In the genomic region with DNA sequence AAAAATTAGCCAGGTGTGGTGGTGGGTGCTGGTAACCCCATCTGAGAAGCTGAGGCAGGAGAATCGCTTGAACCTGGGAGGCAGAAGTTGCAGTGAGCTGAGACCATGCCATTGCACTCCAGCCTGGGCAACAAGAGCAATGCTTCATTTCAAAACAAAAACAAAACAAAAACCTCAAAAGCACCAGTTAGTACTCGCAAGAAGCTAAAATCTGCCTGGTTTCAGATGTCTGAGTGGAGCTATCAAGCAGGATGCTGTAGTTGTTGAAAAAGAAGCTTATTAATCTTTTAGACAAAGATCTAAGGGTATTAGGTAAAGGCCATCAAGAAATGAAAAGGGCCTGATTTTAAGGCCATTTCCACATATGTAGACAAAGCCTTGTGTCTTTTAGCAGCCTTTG, we compare ENCODE assay signal across 28 cellular contexts. TPM values are rescaled to one million over a fixed set of nuclear protein-coding genes. Genes with fewer than 3 reads are reported as not detected.
DNase-seq lines count a peak whose midpoint lies in the region; ATAC-seq, FAIRE-seq and TF ChIP-seq lines count a peak whose summit lies in the region.
"Had no signal": no experiment of that assay in that cellular context is flagged by ENCODE, and none has a peak within 500 bp of the region (broad histone marks: within the 10 kb centered on the region; RNA-seq: fewer than 3 reads in every experiment).

No MANE protein-coding gene starts in this region.

- TF ChIP-seq EP300 in GM12878 (IDR thresholded peaks at IDR 0.05; ENCODE audit: borderline replicate concordance in 1 of 2, control insufficient read depth in 1 of 2, low read depth in 2 of 2, low read length in 2 of 2), result no peak

- intact Hi-C loops in GM12878 (cut with micrococcal nuclease; ENCODE audit: unreplicated experiment), result no loop called here
- intact Hi-C loops in Calu3 (cut with micrococcal nuclease; ENCODE audit: unreplicated experiment), result no loop called here

- no peak overlapping the region for H3K4me3 ChIP-seq in GM12865 (ENCODE audit: low read depth, low read length)
- H3K4me3 ChIP-seq in MM.1S (ENCODE audit: low read length), result no peak overlapping the region; the same call in 1 of the 2 replicates
- no peak overlapping the region for H3K4me3 ChIP-seq in GM12878
- H3K4me3 ChIP-seq in parathyroid adenoma (ENCODE audit: low read depth, low read length), result no peak overlapping the region
- H3K4me3 ChIP-seq: A549; BLaER1 treated with 17β-estradiol and CSF1 and Interleukin-3, amounts not matched to agents 10 nM and 100 nM had no signal

- H3K4me1 Mint-ChIP-seq in Calu3 (ENCODE audit: low read depth, unreplicated experiment), result no peaks in the 10 kb centered on the region
- H3K4me1 Mint-ChIP-seq: B cell had no signal

- BruUV-seq in GM12878 (replicated peaks; lab: Mats Ljungman, UMichigan), result no TSS peak
- BruUV-seq in Calu3 (replicated peaks; lab: Mats Ljungman, UMichigan), result no TSS peak

- no peaks in the 10 kb centered on the region for H3K27me3 ChIP-seq in MM.1S (replicated peaks; ENCODE audit: insufficient read depth, low read length)
- no peaks in the 10 kb centered on the region for H3K27me3 ChIP-seq in GM12878 (replicated peaks in 1 of 2; ENCODE audit: control insufficient read depth in 2 of 2, insufficient read depth in 2 of 2, low read length in 1 of 2)
- H3K27me3 ChIP-seq in parathyroid adenoma (ENCODE audit: control insufficient read depth, insufficient read depth, low read length), result no peaks in the 10 kb centered on the region
- H3K27me3 ChIP-seq: BLaER1 treated with 17β-estradiol and CSF1 and Interleukin-3, amounts not matched to agents 10 nM and 100 nM had no signal

- H4K20me1 ChIP-seq in MM.1S (ENCODE audit: insufficient read depth, low read length) (no peaks in the 10 kb centered on the region), GM12878 (ENCODE audit: control insufficient read depth, insufficient read depth) (no peaks in the 10 kb centered on the region)
- H4K20me1 ChIP-seq: BLaER1 treated with 17β-estradiol and CSF1 and Interleukin-3, amounts not matched to agents 10 nM and 100 nM had no signal

- H3K36me3 Mint-ChIP-seq in Calu3 (ENCODE audit: insufficient read depth, unreplicated experiment), result no peaks in the 10 kb centered on the region
- H3K36me3 Mint-ChIP-seq: CD8-positive, alpha-beta T cell had no signal

- H3K9me3 Mint-ChIP-seq in Calu3 (ENCODE audit: low read depth, unreplicated experiment), result no peaks in the 10 kb centered on the region
- H3K9me3 Mint-ChIP-seq: CD4-positive, alpha-beta T cell; CD8-positive, alpha-beta T cell had no signal

- H3F3A ChIP-seq in MM.1S (ENCODE audit: insufficient read depth, low read length), result no peaks in the 10 kb centered on the region

- H3K9me3 ChIP-seq in MM.1S (replicated peaks; ENCODE audit: insufficient read depth, low read length) (no peaks in the 10 kb centered on the region), GM12878 (replicated peaks; ENCODE audit: control insufficient read depth, insufficient read depth, low read length) (no peaks in the 10 kb centered on the region), parathyroid adenoma (ENCODE audit: control insufficient read depth, low read length) (no peaks in the 10 kb centered on the region)
- H3K9me3 ChIP-seq: A549; BLaER1 treated with 17β-estradiol and CSF1 and Interleukin-3, amounts not matched to agents 10 nM and 100 nM; Caco-2 had no signal

- H3K79me2 ChIP-seq in MM.1S (ENCODE audit: low read length) (no peaks in the 10 kb centered on the region), GM12878 (ENCODE audit: control insufficient read depth, insufficient read depth, low read length) (no peaks in the 10 kb centered on the region), parathyroid adenoma (no peaks in the 10 kb centered on the region)

- no peak for TF ChIP-seq POLR2A in GM12878 (IDR thresholded peaks at IDR 0.05; ENCODE audit: low read depth, low read length)

- no peaks in the 10 kb centered on the region for H3K9me2 ChIP-seq in MM.1S (replicated peaks; ENCODE audit: insufficient read depth, low read length)

- H2AFZ ChIP-seq in MM.1S (ENCODE audit: low read length), result no peak overlapping the region
- H2AFZ ChIP-seq in GM12878 (ENCODE audit: control insufficient read depth, low read depth, low read length), result no peak overlapping the region
- peak overlapping the region; percentile 45 for H2AFZ ChIP-seq in parathyroid adenoma

- H3K36me3 ChIP-seq in MM.1S (replicated peaks; ENCODE audit: insufficient read depth, low read length), result no peaks in the 10 kb centered on the region
- no peaks in the 10 kb centered on the region for H3K36me3 ChIP-seq in GM12878 (ENCODE audit: control insufficient read depth in 2 of 2, insufficient read depth in 2 of 2, low read length in 1 of 2)
- no peaks in the 10 kb centered on the region for H3K36me3 ChIP-seq in parathyroid adenoma (ENCODE audit: control insufficient read depth, insufficient read depth, low read length)
- H3K36me3 ChIP-seq: BLaER1 treated with 17β-estradiol and CSF1 and Interleukin-3, amounts not matched to agents 10 nM and 100 nM had no signal

- DNase-seq in GM12865 (ENCODE audit: low read depth) (peak; percentile 51), MM.1S (peak; percentile 39), GM12878 (ENCODE audit: low read depth, low spot score) (no peak), Calu3 (no peak)
- no peak for DNase-seq in effector CD4-positive, alpha-beta T cell
- DNase-seq: AML-193; Caco-2; CD4-positive, alpha-beta T cell; CD8-positive, alpha-beta T cell; DMS 273 treated with DMSO at 0.1 percent for 48 hours; DMS153; DMS53; DMS79; DND-41; EL; GDM1 had no signal

- CTCF ChIA-PET in GM12878 (lab: Yijun Ruan, JAX) (interaction anchor here (1.0 to 1.2 kb wide), 2 partner anchors 87 to 166 kb away, joined by 3 to 4 read pairs; no protein-coding TSS in a partner anchor), Calu3 (lab: Charles Lee) (no interaction called here)

- FAIRE-seq in GM12878 (lab: Jason Lieb, UNC), result no peak
- FAIRE-seq: A549, GM12891 had no signal

- 3% methylated on average over 2 of the region's 2 CpGs for WGBS in GM12878 (ENCODE audit: insufficient coverage, insufficient replicate concordance, low lambda C conversion rate, missing lambda C conversion rate)

- POLR2A ChIA-PET in GM12878 (lab: Charles Lee), result interaction anchor here (0.6 to 1.2 kb wide), 2 partner anchors 11 to 29 kb away, joined by 3 to 4 read pairs; no protein-coding TSS in a partner anchor

- no peak overlapping the region for H3K4me3 Mint-ChIP-seq in Calu3 (ENCODE audit: low read depth, unreplicated experiment)
- H3K4me3 Mint-ChIP-seq: B cell; CD4-positive, alpha-beta T cell; CD8-positive, alpha-beta T cell had no signal

- RAD21 ChIA-PET in GM12878 (lab: Charles Lee; ENCODE audit: unreplicated experiment), result interaction anchor here (1.0 kb wide), 1 partner anchor 47 kb away, joined by 3 read pairs; no protein-coding TSS in a partner anchor

- no peak for TF ChIP-seq RAD21 in GM12878 (IDR thresholded peaks at IDR 0.05; ENCODE audit: insufficient read depth, low read depth, low read length)

- H3K27me3 Mint-ChIP-seq in Calu3 (ENCODE audit: unreplicated experiment), result peaks cover 13% of the 10 kb centered on the region
- H3K27me3 Mint-ChIP-seq: B cell; CD4-positive, alpha-beta T cell had no signal

- H3K4me1 ChIP-seq in MM.1S (ENCODE audit: low read length), result 0 out of 2 replicates have a peak, but pooled peaks cover 5% of the 10 kb centered on the region
- H3K4me1 ChIP-seq in GM12878 (ENCODE audit: control insufficient read depth, insufficient read depth, low read length), result no peaks in the 10 kb centered on the region
- H3K4me1 ChIP-seq in parathyroid adenoma, result no peaks in the 10 kb centered on the region
- H3K4me1 ChIP-seq: A549, Caco-2 had no signal

- SMC1A ChIA-PET in GM12878 (lab: Charles Lee; ENCODE audit: uncharacterized antibody, unreplicated experiment), result interaction anchor here (1.3 kb wide), 1 partner anchor 22 kb away, joined by 4 read pairs; no protein-coding TSS in a partner anchor

- H3K27ac Mint-ChIP-seq in Calu3 (ENCODE audit: unreplicated experiment), result no peak overlapping the region
- H3K27ac Mint-ChIP-seq: B cell; CD4-positive, alpha-beta T cell; CD8-positive, alpha-beta T cell had no signal

- H3K4me2 ChIP-seq in MM.1S (ENCODE audit: low read depth, low read length) (peak overlapping the region; percentile 29; the same call in 1 of the 2 replicates), GM12878 (ENCODE audit: control insufficient read depth, insufficient read depth) (no peak overlapping the region), parathyroid adenoma (ENCODE audit: low read length) (no peak overlapping the region)
- H3K4me2 ChIP-seq: A549; BLaER1 treated with 17β-estradiol and CSF1 and Interleukin-3, amounts not matched to agents 10 nM and 100 nM had no signal

- in situ Hi-C loops in GM12878 (cut with MboI), result no loop called here

- TF ChIP-seq CTCF in GM12865 (IDR thresholded peaks at IDR 0.05; ENCODE audit: insufficient read depth, low read depth, low read length, missing control alignments) (no peak), MM.1S (IDR thresholded peaks at IDR 0.05; ENCODE audit: low read length) (no peak), GM12878 (IDR thresholded peaks at IDR 0.05 in 2 of 3, conservative IDR thresholded peaks at IDR 0.05 in 1 of 3; ENCODE audit: control insufficient read depth in 2 of 3, extremely low read depth in 1 of 3, insufficient read depth in 1 of 3, low read depth in 3 of 3, low read length in 3 of 3) (no peak), parathyroid adenoma (IDR thresholded peaks at IDR 0.05) (no peak), Calu3 (IDR thresholded peaks at IDR 0.05; ENCODE audit: unreplicated experiment) (no peak)

- H3K9ac ChIP-seq in MM.1S (ENCODE audit: low read length) (no peak overlapping the region), GM12878 (ENCODE audit: control insufficient read depth, insufficient read depth, low read length) (no peak overlapping the region), parathyroid adenoma (no peak overlapping the region)
- H3K9ac ChIP-seq: BLaER1 treated with 17β-estradiol and CSF1 and Interleukin-3, amounts not matched to agents 10 nM and 100 nM had no signal

- ATAC-seq in GM12878, result peak; percentile 62
- ATAC-seq in GM18519 (IDR thresholded peaks at IDR 0.05; ENCODE audit: low FRiP score, unreplicated experiment), result no peak
- ATAC-seq: CD8-positive, alpha-beta T cell had no signal

- H3K27ac ChIP-seq in MM.1S (ENCODE audit: low read length), result peak overlapping the region; percentile 18; the same call in 1 of the 2 replicates
- no peak overlapping the region for H3K27ac ChIP-seq in GM12878 (ENCODE audit: control insufficient read depth, insufficient read depth)
- H3K27ac ChIP-seq in parathyroid adenoma, result no peak overlapping the region
- H3K27ac ChIP-seq: 22Rv1; A549; BLaER1 treated with 17β-estradiol and CSF1 and Interleukin-3, amounts not matched to agents 10 nM and 100 nM; C4-2B had no signal

RNA-seq across cellular contexts. Expression of a gene that starts 50.9 kb away (rescaled TPM):
- 122 and 130 TPM in 2 replicates for total RNA-seq in GM12878 (2013; cell fraction: nucleolus; rRNA removed)
- 117 and 128 TPM in 2 replicates for total RNA-seq in GM12878 (2014; rRNA removed)
- 160 and 164 TPM in 2 replicates for total RNA-seq in GM12878 (2014; rRNA removed; fragmentation: Illumina TruSeq; extraction: Trizol)
- 119 and 120 TPM in 2 replicates for total RNA-seq in GM12878 (2021)
- 53.0 TPM for polyA plus RNA-seq in GM12878 (2011; ENCODE audit: low read depth)
- 123 and 137 TPM in 2 replicates for polyA plus RNA-seq in GM12878 (2011; rRNA removed)
- 82.1 and 87.5 TPM in 2 replicates for polyA plus RNA-seq in GM12878 (2011; cell fraction: cytosol; rRNA removed)
- 82.3 and 112 TPM in 2 replicates for polyA plus RNA-seq in GM12878 (2011; cell fraction: nucleus; rRNA removed)
- polyA plus RNA-seq in GM12878 (2012), result 67.2 and 72.6 TPM in 2 replicates
- 201 and 233 TPM in 2 replicates for polyA plus RNA-seq in GM12878 (2014; fragmentation: Illumina TruSeq; extraction: Trizol)
- polyA plus RNA-seq in GM12878 (2014; fragmentation: Nextera tagmentation; extraction: Ambion mirVana), result 100 to 1,000 TPM in 1 of 2 experiments, 10 to 100 TPM in 1; 90.7 to 106 TPM
- 104 and 111 TPM in 2 replicates for polyA plus RNA-seq in GM12878 (2014; rRNA removed)
- polyA plus RNA-seq in GM12878 (2016; fragmentation: Nextera tagmentation; extraction: Ambion mirVana), result 100 to 1,000 TPM; 166 TPM
- 110 and 118 TPM in 2 replicates for polyA minus RNA-seq in GM12878 (2011; rRNA and poly(A)+ RNA removed)
- polyA minus RNA-seq in GM12878 (2011; cell fraction: cytosol; rRNA and poly(A)+ RNA removed), result 42.6 and 47.5 TPM in 2 replicates
- 40.0 and 66.4 TPM in 2 replicates for polyA minus RNA-seq in GM12878 (2011; cell fraction: nucleus; rRNA and poly(A)+ RNA removed)
- 81.9 and 89.0 TPM in 2 replicates for total RNA-seq in Calu3 (2022)

RNA-seq across cellular contexts. Expression of a gene that starts 53.1 kb away (rescaled TPM):
- total RNA-seq in GM12878 (2013; cell fraction: nucleolus; rRNA removed), result not detected in 2 replicates
- total RNA-seq in GM12878 (2014; rRNA removed) (0.27 and 1.1 TPM in 2 replicates), GM12878 (2014; rRNA removed; fragmentation: Illumina TruSeq; extraction: Trizol) (0.18 and 0.72 TPM in 2 replicates), GM12878 (2021) (0.44 TPM in 1 of 2 replicates, not detected in the other), Calu3 (2022) (not detected in 2 replicates)
- polyA plus RNA-seq in GM12878 (2011; ENCODE audit: low read depth), result not detected
- polyA plus RNA-seq in GM12878 (2011; rRNA removed) (0.13 and 0.30 TPM in 2 replicates), GM12878 (2014; fragmentation: Illumina TruSeq; extraction: Trizol) (0.14 and 0.34 TPM in 2 replicates), GM12878 (2014; fragmentation: Nextera tagmentation; extraction: Ambion mirVana) (under 1 TPM; 0.07 to 0.16 TPM), GM12878 (2014; rRNA removed) (0.10 and 0.11 TPM in 2 replicates), GM12878 (2016; fragmentation: Nextera tagmentation; extraction: Ambion mirVana) (under 1 TPM in 1 of 2 experiments, not detected in 1; 0.07 TPM)
- 0.13 TPM in 1 of 2 replicates, not detected in the other for polyA plus RNA-seq in GM12878 (2011; cell fraction: cytosol; rRNA removed)
- polyA plus RNA-seq in GM12878 (2011; cell fraction: nucleus; rRNA removed), result 0.15 and 0.40 TPM in 2 replicates
- polyA plus RNA-seq in GM12878 (2012), result 0.08 and 0.14 TPM in 2 replicates
- 0.80 TPM in 1 of 2 replicates, not detected in the other for polyA minus RNA-seq in GM12878 (2011; rRNA and poly(A)+ RNA removed)
- polyA minus RNA-seq in GM12878 (2011; cell fraction: cytosol; rRNA and poly(A)+ RNA removed), result not detected in 2 replicates
- 0.19 TPM in 1 of 2 replicates, not detected in the other for polyA minus RNA-seq in GM12878 (2011; cell fraction: nucleus; rRNA and poly(A)+ RNA removed)
- total RNA-seq: A172; Caco-2; CD4-positive, alpha-beta T cell; CD8-positive, alpha-beta T cell; Daoy; G401 had no signal
- polyA plus RNA-seq: BJ had no signal

Comparison
In these comparisons a context has a peak if more than half of its experiments do, and no peak if none do; other contexts are left out.
1. DNase-seq: peak in GM12865 (single experiment) and MM.1S (single experiment); none in GM12878 (single experiment), Calu3 (single experiment) and effector CD4-positive, alpha-beta T cell (single experiment).